ENCODE assay signal across 8 cellular contexts in genomic region chr7:64630496-64630895, GRCh38. TPM values are rescaled to one million over a fixed set of nuclear protein-coding genes. Genes with fewer than 3 reads are reported as not detected.
DNase-seq lines count a peak whose midpoint lies in the region; ATAC-seq and TF ChIP-seq lines count a peak whose summit lies in the region.

No MANE protein-coding gene starts in this region.

- TF ChIP-seq CTCF in GM06990 (IDR thresholded peaks at IDR 0.05; ENCODE audit: insufficient read depth, low read length, poor library complexity, severe bottlenecking): peak; percentile 59
- peak in 3 of 4 experiments; percentile 18 to 36 (median 34) for TF ChIP-seq CTCF in gastroesophageal sphincter (IDR thresholded peaks at IDR 0.05)

- no peak for TF ChIP-seq POLR2A in gastroesophageal sphincter (IDR thresholded peaks at IDR 0.05)

- no peaks in the 10 kb centered on the region for H3K9me3 ChIP-seq in gastroesophageal sphincter

- TF ChIP-seq EP300 in gastroesophageal sphincter (IDR thresholded peaks at IDR 0.05): no peak

- no peaks in the 10 kb centered on the region for H3K9me3 Mint-ChIP-seq in activated CD4-positive, alpha-beta T cell treated with anti-CD3 and anti-CD28 coated beads, Interleukin-2, amount 10 ng/mL, durations not matched to agents 24 days and 14 days

- H3K4me1 Mint-ChIP-seq in activated CD4-positive, alpha-beta T cell treated with anti-CD3 and anti-CD28 coated beads, Interleukin-2, amount 10 ng/mL, durations not matched to agents 24 days and 14 days: no peaks in the 10 kb centered on the region

- intact Hi-C loops in activated CD4-positive, alpha-beta T cell treated with anti-CD3 and anti-CD28 coated beads, Interleukin-2, amount 10 ng/mL, durations not matched to agents 24 days and 14 days (cut with micrococcal nuclease): no loop called here

- H3K4me1 ChIP-seq in gastroesophageal sphincter: peaks cover 0 to under 1% (median 0%) of the 10 kb centered on the region in 3 donors

- H3K27ac Mint-ChIP-seq in activated CD4-positive, alpha-beta T cell treated with anti-CD3 and anti-CD28 coated beads, Interleukin-2, amount 10 ng/mL, durations not matched to agents 24 days and 14 days: no peak overlapping the region

- 13% methylated on average over 2 of the region's 2 CpGs; no CpG with 5 or more reads in 1 of the 2 donors for WGBS in gastroesophageal sphincter (ENCODE audit: low coverage in 1 of 2), 2 donors

- H3K36me3 ChIP-seq in GM06990 (ENCODE audit: control insufficient read depth, insufficient read depth, low read length): no peaks in the 10 kb centered on the region
- no peaks in the 10 kb centered on the region for H3K36me3 ChIP-seq in gastroesophageal sphincter

- DNase-seq in A172 (ENCODE audit: low spot score): peak; percentile 19
- DNase-seq in GM06990 (ENCODE audit: extremely low read depth, insufficient read length): no peak
- DNase-seq in RKO (ENCODE audit: low spot score): peak; percentile 64
- no peak for DNase-seq in H4 (ENCODE audit: low spot score)
- DNase-seq in activated CD4-positive, alpha-beta T cell treated with anti-CD3 and anti-CD28 coated beads, Interleukin-2, amount 10 ng/mL, durations not matched to agents 24 days and 14 days: no peak
- no peak for DNase-seq in activated gamma-delta T cell (lab: John Stamatoyannopoulos, UW)

- H3K4me3 ChIP-seq in GM06990 (replicated peaks; ENCODE audit: low read depth, low read length) (no peak overlapping the region), gastroesophageal sphincter (no peak overlapping the region)

- H3K4me3 Mint-ChIP-seq in activated CD4-positive, alpha-beta T cell treated with anti-CD3 and anti-CD28 coated beads, Interleukin-2, amount 10 ng/mL, durations not matched to agents 24 days and 14 days: no peak overlapping the region

- no peaks in the 10 kb centered on the region for H3K27me3 Mint-ChIP-seq in activated CD4-positive, alpha-beta T cell treated with anti-CD3 and anti-CD28 coated beads, Interleukin-2, amount 10 ng/mL, durations not matched to agents 24 days and 14 days

- no peaks in the 10 kb centered on the region for H3K36me3 Mint-ChIP-seq in activated CD4-positive, alpha-beta T cell treated with anti-CD3 and anti-CD28 coated beads, Interleukin-2, amount 10 ng/mL, durations not matched to agents 24 days and 14 days (ENCODE audit: low read depth)

- H3K27me3 ChIP-seq in GM06990 (replicated peaks; ENCODE audit: control insufficient read depth, insufficient read depth, low read length): no peaks in the 10 kb centered on the region
- H3K27me3 ChIP-seq in gastroesophageal sphincter: peaks cover 3% of the 10 kb centered on the region

- ATAC-seq in gastroesophageal sphincter (no peak), GM21360 (IDR thresholded peaks at IDR 0.05; ENCODE audit: unreplicated experiment) (no peak)

- H3K27ac ChIP-seq in gastroesophageal sphincter: no peak overlapping the region

RNA-seq across cellular contexts. Expression of gene ZNF107, which starts 35.4 kb away (rescaled TPM):
- 7.1 and 8.7 TPM in 2 replicates for total RNA-seq in A172 (2014; rRNA removed; shearing (Covaris generic))
- total RNA-seq in gastroesophageal sphincter: 1 to 10 TPM; 1.8 to 4.9 (median 3.5) TPM
- 2.5 and 5.4 TPM in 2 replicates for total RNA-seq in H4 (2014; rRNA removed; shearing (Covaris generic))
- 13.0 and 13.3 TPM in 2 replicates for total RNA-seq in activated CD4-positive, alpha-beta T cell treated with anti-CD3 and anti-CD28 coated beads, Interleukin-2, amount 10 ng/mL, durations not matched to agents 24 days and 14 days

Comparison
In these comparisons a context has a peak if more than half of its experiments do, and no peak if none do; other contexts are left out.
1. DNase-seq: peak in A172 (single experiment) and RKO (single experiment); none in GM06990 (single experiment), H4 (single experiment), activated CD4-positive, alpha-beta T cell treated with anti-CD3 and anti-CD28 coated beads, Interleukin-2, amount 10 ng/mL, durations not matched to agents 24 days and 14 days (single experiment) and activated gamma-delta T cell (single experiment).